Comparison of ENCODE assay signal across 30 cellular contexts in genomic region chr10:110370005-110370404, GRCh38.
"Had no signal": no experiment of that assay in that cellular context is flagged by ENCODE, and none has a peak within 500 bp of the region (broad histone marks: within the 10 kb centered on the region; RNA-seq: fewer than 3 reads in every experiment).

No MANE protein-coding gene starts in this region.

- H3K4me3 ChIP-seq: left lung, lower lobe of right lung, mucosa of descending colon, pancreas, prostate gland, skin epidermis, stomach, testis, thyroid gland, transverse colon, upper lobe of left lung had no signal

- H3K9me3 ChIP-seq: left lung, lower lobe of right lung, mucosa of descending colon, pancreas, prostate gland, stomach, testis, thyroid gland, transverse colon, upper lobe of left lung had no signal

- H3K36me3 ChIP-seq: left lung, lower lobe of right lung, pancreas, prostate gland, stomach, thyroid gland, transverse colon, upper lobe of left lung had no signal

- H3K9me3 Mint-ChIP-seq: naive thymus-derived CD8-positive, alpha-beta T cell; nephron; neural crest cell; stimulated activated naive B cell treated with anti-CD40 and anti-IgM and Interleukin-4, amounts not matched to agents 10 μg/mL and 1 μg/mL and 100 μg/mL, for 72 hours had no signal

- ATAC-seq: left colon; left lung; lower lobe of right lung; mucosa of descending colon; naive thymus-derived CD8-positive, alpha-beta T cell; pancreas; right cardiac atrium; sciatic nerve; stimulated activated naive B cell treated with anti-CD40 and anti-IgM and Interleukin-4, amounts not matched to agents 10 μg/mL and 1 μg/mL and 100 μg/mL, for 72 hours; stimulated activated naive CD8-positive, alpha-beta T cell treated with anti-CD3 and anti-CD28 coated beads, Interleukin-15, Interleukin-2, amounts not matched to agents 100 U/mL and 50 U/mL, for 24 hours had no signal

- H3K27ac Mint-ChIP-seq: naive thymus-derived CD8-positive, alpha-beta T cell; nephron; stimulated activated naive B cell treated with anti-CD40 and anti-IgM and Interleukin-4, amounts not matched to agents 10 μg/mL and 1 μg/mL and 100 μg/mL, for 72 hours had no signal

- H3K4me1 ChIP-seq: left lung, lower lobe of right lung, pancreas, prostate gland, stomach, testis, thyroid gland, transverse colon, upper lobe of left lung had no signal

- H3K4me3 Mint-ChIP-seq: naive thymus-derived CD8-positive, alpha-beta T cell; nephron; neural crest cell; stimulated activated naive B cell treated with anti-CD40 and anti-IgM and Interleukin-4, amounts not matched to agents 10 μg/mL and 1 μg/mL and 100 μg/mL, for 72 hours had no signal

- H3K4me1 Mint-ChIP-seq: nephron, neural crest cell had no signal

- H3K27me3 Mint-ChIP-seq: naive thymus-derived CD8-positive, alpha-beta T cell; stimulated activated naive B cell treated with anti-CD40 and anti-IgM and Interleukin-4, amounts not matched to agents 10 μg/mL and 1 μg/mL and 100 μg/mL, for 72 hours had no signal

- H3K27ac ChIP-seq: left lung, lower lobe of right lung, pancreas, prostate gland, skin epidermis, stomach, testis, thyroid gland, transverse colon, upper lobe of left lung had no signal

- DNase-seq: hippocampal formation; kidney; left colon; left lung; lower lobe of right lung; mammary epithelial cell; midbrain; mucosa of descending colon; nucleus accumbens; pancreas; posterior cingulate gyrus; retina; right cardiac atrium; stimulated activated CD4-positive, alpha-beta T cell treated with anti-CD3 and anti-CD28 coated beads, Interleukin-12 subunit alpha, Interleukin-12 subunit beta, amount 100 ng/mL, for 4 hours; stimulated activated CD4-positive, alpha-beta T cell treated with anti-CD3 and anti-CD28 coated beads, Interleukin-15, amount 100 ng/mL, for 24 hours; stimulated activated CD4-positive, alpha-beta T cell treated with anti-CD3 and anti-CD28 coated beads, Interleukin-2, amount 100 ng/mL, for 24 hours; stimulated activated CD4-positive, alpha-beta T cell treated with anti-CD3 and anti-CD28 coated beads, Interleukin-4, amount 100 ng/mL, for 1 hour; stimulated activated naive B cell treated with anti-CD40 and anti-IgM and Interleukin-4, amounts not matched to agents 10 μg/mL and 1 μg/mL and 100 μg/mL, for 72 hours; stimulated activated naive CD8-positive, alpha-beta T cell treated with anti-CD3 and anti-CD28 coated beads, Interleukin-15, Interleukin-2, amounts not matched to agents 100 U/mL and 50 U/mL, for 24 hours; stomach; testis; thyroid gland; transverse colon had no signal

- H3K36me3 Mint-ChIP-seq: naive thymus-derived CD8-positive, alpha-beta T cell; stimulated activated naive B cell treated with anti-CD40 and anti-IgM and Interleukin-4, amounts not matched to agents 10 μg/mL and 1 μg/mL and 100 μg/mL, for 72 hours had no signal

- H3K27me3 ChIP-seq: left lung, pancreas, stomach, testis, thyroid gland, transverse colon, upper lobe of left lung had no signal
